8 cellular contexts compared by ENCODE assay signal in the genomic region with DNA sequence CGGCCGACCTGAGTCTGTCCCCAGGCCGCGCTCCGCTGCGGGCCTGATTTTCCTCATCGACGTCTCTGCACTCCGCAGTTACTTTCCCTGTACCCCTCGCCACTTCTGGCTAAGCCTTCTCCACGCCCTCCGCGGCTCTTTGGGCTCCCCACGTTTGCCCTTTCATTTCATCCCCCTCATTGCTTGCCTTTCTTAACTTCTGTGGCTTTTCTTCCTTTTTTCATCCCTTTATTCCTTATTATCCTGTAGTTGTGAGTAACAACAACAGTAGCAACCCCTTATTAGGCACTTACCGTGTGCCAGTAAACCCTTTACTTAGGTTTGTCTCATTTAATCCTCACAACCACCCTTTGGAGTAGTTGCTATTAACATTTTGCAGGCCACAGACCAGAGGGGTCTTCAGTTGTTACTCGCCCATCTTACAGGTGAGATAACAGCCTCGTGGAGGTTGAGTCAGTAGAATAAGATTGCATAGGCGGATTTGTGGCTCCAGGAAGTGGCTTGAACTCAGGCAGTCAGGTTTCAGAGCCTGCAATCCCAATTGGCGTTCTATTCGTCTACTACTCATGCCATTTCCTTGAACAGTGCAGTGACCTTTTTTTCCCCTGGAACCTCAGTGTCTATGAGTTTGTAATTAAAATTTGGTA. TPM values are rescaled to one million over a fixed set of nuclear protein-coding genes. Genes with fewer than 3 reads are reported as not detected.
DNase-seq lines count a peak whose midpoint lies in the region; ATAC-seq and TF ChIP-seq lines count a peak whose summit lies in the region.

No MANE protein-coding gene starts in this region.

- H3K36me3 ChIP-seq in CD4-positive, alpha-beta memory T cell (ENCODE audit: insufficient read depth, low read length): no peaks in the 10 kb centered on the region
- H3K36me3 ChIP-seq in SU-DHL-6 (ENCODE audit: low read length): no peaks in the 10 kb centered on the region
- no peaks in the 10 kb centered on the region for H3K36me3 ChIP-seq in ectodermal cell (ENCODE audit: control insufficient read depth, insufficient read depth, low read length)

- peak; percentile 23 for ATAC-seq in GM19324 (IDR thresholded peaks at IDR 0.05; ENCODE audit: low FRiP score, unreplicated experiment)
- ATAC-seq in HG03442 (IDR thresholded peaks at IDR 0.05; ENCODE audit: unreplicated experiment): peak; percentile 7
- ATAC-seq in natural killer cell: peak; percentile 15 to 40 (median 16)

- H3K27me3 Mint-ChIP-seq in CD4-positive, alpha-beta memory T cell: no peaks in the 10 kb centered on the region
- peaks cover 0 to 2% of the 10 kb centered on the region in 2 donors for H3K27me3 Mint-ChIP-seq in natural killer cell (ENCODE audit: low read depth in 2 of 2)

- peak overlapping the region; percentile 88 for H3K27ac ChIP-seq in CD4-positive, alpha-beta memory T cell (ENCODE audit: low read depth, low read length)
- peak overlapping the region; percentile 80 for H3K27ac ChIP-seq in SU-DHL-6 (ENCODE audit: low read depth, low read length)
- peak overlapping the region; percentile 79 for H3K27ac ChIP-seq in ectodermal cell (ENCODE audit: insufficient read depth, low read depth, low read length, poor library complexity, severe bottlenecking)

- peak overlapping the region; percentile 96 for H3K9ac ChIP-seq in SU-DHL-6 (ENCODE audit: low read length)

- peak overlapping the region; percentile 70 for H2AFZ ChIP-seq in SU-DHL-6 (ENCODE audit: low read depth, low read length, severe bottlenecking)

- H3K9me2 ChIP-seq in SU-DHL-6 (replicated peaks; ENCODE audit: insufficient read depth, low read length): no peaks in the 10 kb centered on the region

- H3K9me3 ChIP-seq in CD4-positive, alpha-beta memory T cell (ENCODE audit: control insufficient read depth in 1 of 2, low read length in 2 of 2): no peaks in the 10 kb centered on the region
- H3K9me3 ChIP-seq in SU-DHL-6 (ENCODE audit: insufficient read depth, low read length) (no peaks in the 10 kb centered on the region), ectodermal cell (ENCODE audit: control insufficient read depth, low read length) (no peaks in the 10 kb centered on the region)

- peaks cover 57% of the 10 kb centered on the region for H3K79me2 ChIP-seq in SU-DHL-6 (ENCODE audit: insufficient read depth, low read length)

- no peaks in the 10 kb centered on the region for H3K9me3 Mint-ChIP-seq in CD4-positive, alpha-beta memory T cell
- no peaks in the 10 kb centered on the region for H3K9me3 Mint-ChIP-seq in natural killer cell

- no peaks in the 10 kb centered on the region for H3F3A ChIP-seq in SU-DHL-6 (ENCODE audit: insufficient read depth)

- peak overlapping the region; percentile 95 for H3K4me2 ChIP-seq in SU-DHL-6 (ENCODE audit: low read depth, low read length, poor library complexity, severe bottlenecking)

- peak in 3 of 5 donors; percentile 11 to 12 (median 12) for DNase-seq in CD4-positive, alpha-beta memory T cell
- DNase-seq in natural killer cell (no peak), NCI-H1048 (lab: John Stamatoyannopoulos, UW) (no peak), NCI-H1105 (lab: John Stamatoyannopoulos, UW) (no peak)

- peaks cover 31 to 53% (median 42%) of the 10 kb centered on the region in 4 donors for H3K4me1 Mint-ChIP-seq in CD4-positive, alpha-beta memory T cell
- peaks cover 34 to 35% of the 10 kb centered on the region in 2 donors for H3K4me1 Mint-ChIP-seq in natural killer cell

- H3K27me3 ChIP-seq in CD4-positive, alpha-beta memory T cell (ENCODE audit: insufficient read depth, low read length): no peaks in the 10 kb centered on the region
- H3K27me3 ChIP-seq in SU-DHL-6 (ENCODE audit: low read length) (no peaks in the 10 kb centered on the region), ectodermal cell (ENCODE audit: control insufficient read depth, insufficient read depth, low read length, poor library complexity, severe bottlenecking) (peaks cover 3% of the 10 kb centered on the region)

- H3K36me3 Mint-ChIP-seq in CD4-positive, alpha-beta memory T cell: peaks cover 0 to 8% of the 10 kb centered on the region in 2 donors
- H3K36me3 Mint-ChIP-seq in natural killer cell: no peaks in the 10 kb centered on the region

- H3K4me1 ChIP-seq in CD4-positive, alpha-beta memory T cell (ENCODE audit: insufficient read depth, low read length): peaks cover 45% of the 10 kb centered on the region
- peaks cover 9% of the 10 kb centered on the region for H3K4me1 ChIP-seq in ectodermal cell (ENCODE audit: control insufficient read depth, insufficient read depth, low read length)

- no peak for TF ChIP-seq CTCF in SU-DHL-6 (IDR thresholded peaks at IDR 0.05; ENCODE audit: insufficient read depth, low read length, poor library complexity, severe bottlenecking)
- no peak for TF ChIP-seq CTCF in natural killer cell (IDR thresholded peaks at IDR 0.05)

- H3K4me3 ChIP-seq in CD4-positive, alpha-beta memory T cell (ENCODE audit: low read length in 2 of 2): peak overlapping the region; percentile 79 to 94
- peak overlapping the region; percentile 77 for H3K4me3 ChIP-seq in SU-DHL-6 (ENCODE audit: insufficient read depth, low read length, poor library complexity, severe bottlenecking)
- peak overlapping the region; percentile 97 for H3K4me3 ChIP-seq in ectodermal cell (ENCODE audit: insufficient read depth, low read depth, low read length)

- WGBS in ectodermal cell, 2 experiments: 1% methylated on average over 20 of the region's 20 CpGs

- H3K4me3 Mint-ChIP-seq in CD4-positive, alpha-beta memory T cell: peak overlapping the region; percentile 97 to 100 (median 99)
- peak overlapping the region; percentile 99 for H3K4me3 Mint-ChIP-seq in natural killer cell

- intact Hi-C loops in CD4-positive, alpha-beta memory T cell (cut with micrococcal nuclease): loop anchor here (1.0 to 5.0 kb wide), 4 partner anchors 245 to 1935 kb away; a partner anchor contains a TSS
- intact Hi-C loops in natural killer cell (cut with micrococcal nuclease): loop anchor here (1.0 to 2.0 kb wide), 2 partner anchors 245 to 266 kb away; a partner anchor contains a TSS

- CTCF ChIA-PET in CD4-positive, alpha-beta memory T cell (lab: Charles Lee; ENCODE audit: partially characterized antibody): interaction anchor here (1.4 to 1.6 kb wide), 2 partner anchors 21 to 31 kb away, joined by 4 to 14 read pairs; no protein-coding TSS in a partner anchor

- POLR2A ChIA-PET in CD4-positive, alpha-beta memory T cell (lab: Charles Lee; ENCODE audit: partially characterized antibody): interaction anchor here (1.7 kb wide), 1 partner anchor 245 kb away, joined by 7 read pairs; a partner anchor contains a TSS

- H4K20me1 ChIP-seq in SU-DHL-6 (ENCODE audit: low read depth, low read length): peaks cover 36% of the 10 kb centered on the region

- peak overlapping the region; percentile 97 to 100 (median 99) for H3K27ac Mint-ChIP-seq in CD4-positive, alpha-beta memory T cell
- peak overlapping the region; percentile 93 to 95 for H3K27ac Mint-ChIP-seq in natural killer cell

RNA-seq across cellular contexts. Expression of a gene that starts 0.7 kb away (rescaled TPM):
- 10 to 100 TPM; 67.9 to 68.5 TPM for total RNA-seq in CD4-positive, alpha-beta memory T cell
- polyA plus RNA-seq in CD4-positive, alpha-beta memory T cell: 10 to 100 TPM; 20.3 to 46.4 TPM
- polyA plus RNA-seq in ectodermal cell (2013, experiment 1 of 4): 138 TPM
- polyA plus RNA-seq in ectodermal cell (2013, experiment 2 of 4): 126 TPM
- 112 TPM for polyA plus RNA-seq in ectodermal cell (2013, experiment 3 of 4)
- polyA plus RNA-seq in ectodermal cell (2013, experiment 4 of 4): 126 TPM
- 10 to 100 TPM; 77.5 to 97.0 (median 96.1) TPM for total RNA-seq in natural killer cell

Comparison
In these comparisons a context has a peak if more than half of its experiments do, and no peak if none do; other contexts are left out.
1. DNase-seq: peak in CD4-positive, alpha-beta memory T cell (3 of 5); none in natural killer cell (single experiment), NCI-H1048 (single experiment) and NCI-H1105 (single experiment).
2. Peak in every context shown above with its lines, with median percentiles within 50 percentile points of each other: H3K27ac ChIP-seq, H3K4me3 ChIP-seq and ATAC-seq.